In the genomic region with DNA sequence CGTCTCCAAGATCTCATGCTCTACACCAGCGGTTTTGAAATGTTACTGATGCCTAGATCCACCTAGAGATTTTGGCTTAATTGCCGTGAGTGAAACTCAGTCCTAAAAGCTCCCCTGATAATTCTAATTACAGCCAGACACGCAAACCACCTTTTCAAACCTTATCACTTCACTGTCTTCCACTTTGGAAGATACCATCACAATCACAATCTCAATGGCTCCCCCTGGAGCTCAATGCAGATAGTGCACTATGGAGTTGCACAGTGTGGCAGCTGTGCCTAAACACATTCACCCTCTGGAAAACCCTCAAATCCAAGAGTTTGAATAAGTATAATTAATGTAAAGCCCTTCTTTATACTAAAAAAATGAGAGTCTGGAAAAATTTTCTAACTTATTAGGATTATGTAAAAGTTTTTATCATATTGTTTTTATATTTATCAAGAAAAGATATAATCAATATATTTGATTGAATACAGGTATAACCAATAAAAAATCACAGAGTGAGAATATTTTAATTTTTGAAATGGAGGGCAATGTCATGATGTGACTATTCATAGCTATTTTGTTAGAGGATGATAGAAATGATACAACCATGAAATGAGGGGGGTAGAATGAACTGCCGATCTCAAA, we compare ENCODE assay signal across 8 cellular contexts.
A peak's percentile ranks its signal among the peaks of the same experiment; 100 is the strongest.
DNase-seq lines count a peak whose midpoint lies in the region; ATAC-seq and TF ChIP-seq lines count a peak whose summit lies in the region.

No MANE protein-coding gene starts in this region.

- peak in 1 of 3 donors; percentile 51 for TF ChIP-seq CTCF in omental fat pad (IDR thresholded peaks at IDR 0.05)

- no peaks in the 10 kb centered on the region for H3K9me3 ChIP-seq in effector memory CD4-positive, alpha-beta T cell (ENCODE audit: control insufficient read depth, low read length)

- H3K27ac ChIP-seq in effector memory CD4-positive, alpha-beta T cell (ENCODE audit: insufficient read depth, low read length, poor library complexity, severe bottlenecking), result no peak overlapping the region

- H3K36me3 ChIP-seq in effector memory CD4-positive, alpha-beta T cell (ENCODE audit: control insufficient read depth, insufficient read depth, low read length), result no peaks in the 10 kb centered on the region

- ATAC-seq in GM19328 (IDR thresholded peaks at IDR 0.05; ENCODE audit: unreplicated experiment) (peak; percentile 95), HG03280 (IDR thresholded peaks at IDR 0.05; ENCODE audit: unreplicated experiment) (peak; percentile 84), omental fat pad (ENCODE audit: low FRiP score) (no peak)

- H3K4me3 ChIP-seq in effector memory CD4-positive, alpha-beta T cell (ENCODE audit: insufficient read depth, low read depth, low read length, poor library complexity, severe bottlenecking), result no peak overlapping the region

- H3K27me3 ChIP-seq in effector memory CD4-positive, alpha-beta T cell (replicated peaks; ENCODE audit: control insufficient read depth, insufficient read depth, low read length, poor library complexity, severe bottlenecking), result no peaks in the 10 kb centered on the region

- no peaks in the 10 kb centered on the region for H3K4me1 ChIP-seq in effector memory CD4-positive, alpha-beta T cell (ENCODE audit: control insufficient read depth, insufficient read depth, low read length, poor library complexity, severe bottlenecking)

- DNase-seq in CMK (ENCODE audit: low read depth) (peak; percentile 21), NCI-H2196 treated with DMSO at 0.1 percent for 48 hours (lab: John Stamatoyannopoulos, UW; ENCODE audit: unreplicated experiment) (peak; percentile 4), fibroblast of the conjunctiva (ENCODE audit: low read depth) (peak; percentile 21), omental fat pad (ENCODE audit: low spot score) (peak; percentile 83)
- DNase-seq in activated CD4-positive, alpha-beta T cell treated with anti-CD3 and anti-CD28 coated beads, Interleukin-2, amount 50 U/mL, for 1 hour, result peak; percentile 5
- DNase-seq in effector memory CD4-positive, alpha-beta T cell, result no peak

Comparison
In these comparisons a context has a peak if more than half of its experiments do, and no peak if none do; other contexts are left out.
1. DNase-seq: peak in CMK (single experiment), NCI-H2196 treated with DMSO at 0.1 percent for 48 hours (single experiment), activated CD4-positive, alpha-beta T cell treated with anti-CD3 and anti-CD28 coated beads, Interleukin-2, amount 50 U/mL, for 1 hour (single experiment), fibroblast of the conjunctiva (single experiment) and omental fat pad (single experiment); none in effector memory CD4-positive, alpha-beta T cell (0 of 3).